In the genomic region with DNA sequence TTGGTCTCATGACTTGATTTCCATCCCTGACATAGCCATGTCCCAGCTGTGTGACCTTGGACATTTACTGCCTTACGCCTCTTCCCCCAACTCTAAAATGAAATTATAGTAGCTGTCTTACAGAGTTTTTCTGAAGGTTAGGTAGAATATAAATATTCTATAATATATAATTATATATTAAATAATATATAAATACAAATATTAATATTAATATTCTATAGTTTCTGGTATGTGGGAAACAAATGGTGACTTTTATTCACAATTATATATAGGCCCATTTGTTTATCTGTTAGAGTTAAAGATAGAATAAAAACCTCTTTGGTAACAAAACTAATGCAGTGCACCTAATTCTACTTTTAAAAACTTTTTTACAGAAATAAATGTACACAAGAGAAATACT, we compare ENCODE assay signal across 9 cellular contexts. TPM values are rescaled to one million over a fixed set of nuclear protein-coding genes. Genes with fewer than 3 reads are reported as not detected.
DNase-seq lines count a peak whose midpoint lies in the region; ATAC-seq, FAIRE-seq and TF ChIP-seq lines count a peak whose summit lies in the region.
"Had no signal": no experiment of that assay in that cellular context is flagged by ENCODE, and none has a peak within 500 bp of the region (broad histone marks: within the 10 kb centered on the region; RNA-seq: fewer than 3 reads in every experiment).

No MANE protein-coding gene starts in this region.

- POLR2A ChIA-PET in A549 (lab: Yijun Ruan, JAX) = no interaction called here

- H3K9me2 ChIP-seq in SU-DHL-6 (replicated peaks; ENCODE audit: insufficient read depth, low read length) = no peaks in the 10 kb centered on the region

- peak overlapping the region in 1 of 2 experiments; percentile 96; a peak in 3 of 6 replicates for H3K27ac ChIP-seq in A549
- peak overlapping the region; percentile 86 for H3K27ac ChIP-seq in SU-DHL-6 (ENCODE audit: low read depth, low read length)
- no peak overlapping the region for H3K27ac ChIP-seq in tibial artery

- TF ChIP-seq RAD21 in A549 (conservative IDR thresholded peaks at IDR 0.05 in 1 of 2, IDR thresholded peaks at IDR 0.05 in 1 of 2) = no peak

- TF ChIP-seq POLR2A in A549 (IDR thresholded peaks at IDR 0.05; ENCODE audit: low read length) = no peak

- 78% methylated on average over 1 of the region's 1 CpG for WGBS in A549 (ENCODE audit: missing lambda C conversion rate)

- H3K9me3 ChIP-seq in A549 (no peaks in the 10 kb centered on the region), SU-DHL-6 (ENCODE audit: insufficient read depth, low read length) (no peaks in the 10 kb centered on the region), tibial artery (no peaks in the 10 kb centered on the region)

- H3K27me3 ChIP-seq in SU-DHL-6 (ENCODE audit: low read length) = no peaks in the 10 kb centered on the region
- H3K27me3 ChIP-seq in tibial artery = no peaks in the 10 kb centered on the region

- H3K9ac ChIP-seq in SU-DHL-6 (ENCODE audit: low read length) = peak overlapping the region; percentile 89

- H3F3A ChIP-seq in SU-DHL-6 (ENCODE audit: insufficient read depth) = peaks cover 32% of the 10 kb centered on the region

- TF ChIP-seq EP300 in A549 (IDR thresholded peaks at IDR 0.05) = no peak

- H4K20me1 ChIP-seq in SU-DHL-6 (ENCODE audit: low read depth, low read length) = peaks cover 6% of the 10 kb centered on the region; the same call in 1 of the 2 replicates

- H3K79me2 ChIP-seq in SU-DHL-6 (ENCODE audit: insufficient read depth, low read length) = peaks cover 59% of the 10 kb centered on the region

- peak overlapping the region; percentile 70 for H3K4me3 ChIP-seq in A549
- H3K4me3 ChIP-seq in GM12865 (ENCODE audit: low read depth, low read length) = peak overlapping the region; percentile 90
- peak overlapping the region; percentile 69 for H3K4me3 ChIP-seq in SU-DHL-6 (ENCODE audit: insufficient read depth, low read length, poor library complexity, severe bottlenecking)
- peak overlapping the region; percentile 7 for H3K4me3 ChIP-seq in fibroblast of mammary gland (ENCODE audit: control insufficient read depth, low read depth, low read length)
- no peak overlapping the region for H3K4me3 ChIP-seq in tibial artery

- H3K36me3 ChIP-seq in SU-DHL-6 (ENCODE audit: low read length) = peaks cover 35% of the 10 kb centered on the region
- H3K36me3 ChIP-seq in tibial artery = peaks cover 0 to 7% (median 0%) of the 10 kb centered on the region in 3 donors

- H3K4me2 ChIP-seq in A549 (peak overlapping the region; percentile 77), SU-DHL-6 (ENCODE audit: low read depth, low read length, poor library complexity, severe bottlenecking) (peak overlapping the region; percentile 99)

- no peak overlapping the region for H2AFZ ChIP-seq in SU-DHL-6 (ENCODE audit: low read depth, low read length, severe bottlenecking)

- CTCF ChIA-PET in A549 (lab: Yijun Ruan, JAX) = no interaction called here

- ATAC-seq in A549 = no peak
- ATAC-seq in esophagus mucosa = no peak

- intact Hi-C loops in tibial artery (cut with DNase I; ENCODE audit: low total_unique reads) = loop anchor here (5.0 to 10.0 kb wide), 2 partner anchors 480 to 653 kb away; partner anchors contain the start of gene NPC1

- H3K4me1 ChIP-seq in A549 (peaks cover 10% of the 10 kb centered on the region; the same call in 2 of the 3 replicates), tibial artery (peaks cover 0 to 7% (median 3%) of the 10 kb centered on the region in 4 donors)

- TF ChIP-seq CTCF in A549 (IDR thresholded peaks at IDR 0.05) = no peak
- no peak for TF ChIP-seq CTCF in GM12865 (IDR thresholded peaks at IDR 0.05; ENCODE audit: insufficient read depth, low read depth, low read length, missing control alignments)
- TF ChIP-seq CTCF in SU-DHL-6 (IDR thresholded peaks at IDR 0.05; ENCODE audit: insufficient read depth, low read length, poor library complexity, severe bottlenecking) = no peak
- TF ChIP-seq CTCF in fibroblast of mammary gland (conservative IDR thresholded peaks at IDR 0.05; ENCODE audit: control insufficient read depth, insufficient read depth, low read depth, low read length) = no peak
- TF ChIP-seq CTCF in tibial artery (IDR thresholded peaks at IDR 0.05) = no peak

- DNase-seq in A549 (ENCODE audit: low read depth in 1 of 2, low spot score in 1 of 2) (no peak), GM12865 (ENCODE audit: low read depth) (no peak), fibroblast of mammary gland (ENCODE audit: low read depth) (no peak), DMS53 (lab: John Stamatoyannopoulos, UW) (no peak), tibial artery (no peak), islet precursor cell (no peak)
- DNase-seq: GOT3 had no signal

- no peak for FAIRE-seq in A549 (lab: Jason Lieb, UNC)

TF ChIP-seq in A549, 52 proteins besides CTCF, POLR2A, EP300 and RAD21:
- TF ChIP-seq CHD4 (IDR thresholded peaks at IDR 0.05; ENCODE audit: borderline replicate concordance) (no peak), ZSCAN20 (CRISPR knock-in tag; IDR thresholded peaks at IDR 0.05) (no peak), MAX (IDR thresholded peaks at IDR 0.05) (no peak), HOXB13 (CRISPR knock-in tag; IDR thresholded peaks at IDR 0.05; ENCODE audit: low read depth) (no peak), HOXB5 (CRISPR knock-in tag; IDR thresholded peaks at IDR 0.05) (no peak), RFX5 (IDR thresholded peaks at IDR 0.05) (no peak), NFE2L2 (conservative IDR thresholded peaks at IDR 0.05; ENCODE audit: low read length) (no peak), MAFK (IDR thresholded peaks at IDR 0.05; ENCODE audit: partially characterized antibody) (no peak), TP53 (CRISPR knock-in tag; IDR thresholded peaks at IDR 0.05) (no peak), EHF (CRISPR knock-in tag; IDR thresholded peaks at IDR 0.05) (no peak), ESRRA (IDR thresholded peaks at IDR 0.05; ENCODE audit: borderline replicate concordance, low read length) (no peak), CBX2 (IDR thresholded peaks at IDR 0.05; ENCODE audit: borderline replicate concordance, low read depth) (no peak), ZC3H11A (IDR thresholded peaks at IDR 0.05) (no peak), BHLHE40 (IDR thresholded peaks at IDR 0.05; ENCODE audit: low read depth, low read length) (no peak), CEBPB (IDR thresholded peaks at IDR 0.05) (no peak)
- TF ChIP-seq, protein P1, sequence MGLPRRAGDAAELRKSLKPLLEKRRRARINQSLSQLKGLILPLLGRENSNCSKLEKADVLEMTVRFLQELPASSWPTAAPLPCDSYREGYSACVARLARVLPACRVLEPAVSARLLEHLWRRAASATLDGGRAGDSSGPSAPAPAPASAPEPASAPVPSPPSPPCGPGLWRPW (IDR thresholded peaks at IDR 0.05) = no peak
- TF ChIP-seq, protein P2, sequence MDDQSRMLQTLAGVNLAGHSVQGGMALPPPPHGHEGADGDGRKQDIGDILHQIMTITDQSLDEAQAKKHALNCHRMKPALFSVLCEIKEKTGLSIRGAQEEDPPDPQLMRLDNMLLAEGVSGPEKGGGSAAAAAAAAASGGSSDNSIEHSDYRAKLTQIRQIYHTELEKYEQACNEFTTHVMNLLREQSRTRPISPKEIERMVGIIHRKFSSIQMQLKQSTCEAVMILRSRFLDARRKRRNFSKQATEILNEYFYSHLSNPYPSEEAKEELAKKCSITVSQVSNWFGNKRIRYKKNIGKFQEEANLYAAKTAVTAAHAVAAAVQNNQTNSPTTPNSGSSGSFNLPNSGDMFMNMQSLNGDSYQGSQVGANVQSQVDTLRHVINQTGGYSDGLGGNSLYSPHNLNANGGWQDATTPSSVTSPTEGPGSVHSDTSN (IDR thresholded peaks at IDR 0.05) = no peak

RNA-seq across cellular contexts. Expression of gene RBBP8, which starts 1.7 kb away (rescaled TPM):
- 49.6 and 65.4 TPM in 2 replicates for polyA plus RNA-seq in A549 (2011; rRNA removed)
- 11.4 and 13.0 TPM in 2 replicates for polyA plus RNA-seq in A549 (2012; cell fraction: cytosol; rRNA removed)
- 4.4 and 8.5 TPM in 2 replicates for polyA plus RNA-seq in A549 (2012; cell fraction: nucleus; rRNA removed)
- 25.6 to 28.2 TPM (median 26.8 TPM) in 3 replicates for polyA plus RNA-seq in A549 (2017; fragmentation: RNase III; extraction: RNeasy Plus Mini Kit Qiagen cat#74134 plus additional on column Dnase treatment)
- polyA minus RNA-seq in A549 (2011; rRNA and poly(A)+ RNA removed) = 14.9 and 19.3 TPM in 2 replicates
- total RNA-seq in esophagus mucosa = 46.2 TPM

Comparison
In these comparisons a context has a peak if more than half of its experiments do, and no peak if none do; other contexts are left out.
1. H3K4me3 ChIP-seq: peak in A549 (single experiment), GM12865 (single experiment), SU-DHL-6 (single experiment) and fibroblast of mammary gland (single experiment); none in tibial artery (0 of 2).